Comparison of ENCODE assay signal across 1 cellular context in the genomic region with DNA sequence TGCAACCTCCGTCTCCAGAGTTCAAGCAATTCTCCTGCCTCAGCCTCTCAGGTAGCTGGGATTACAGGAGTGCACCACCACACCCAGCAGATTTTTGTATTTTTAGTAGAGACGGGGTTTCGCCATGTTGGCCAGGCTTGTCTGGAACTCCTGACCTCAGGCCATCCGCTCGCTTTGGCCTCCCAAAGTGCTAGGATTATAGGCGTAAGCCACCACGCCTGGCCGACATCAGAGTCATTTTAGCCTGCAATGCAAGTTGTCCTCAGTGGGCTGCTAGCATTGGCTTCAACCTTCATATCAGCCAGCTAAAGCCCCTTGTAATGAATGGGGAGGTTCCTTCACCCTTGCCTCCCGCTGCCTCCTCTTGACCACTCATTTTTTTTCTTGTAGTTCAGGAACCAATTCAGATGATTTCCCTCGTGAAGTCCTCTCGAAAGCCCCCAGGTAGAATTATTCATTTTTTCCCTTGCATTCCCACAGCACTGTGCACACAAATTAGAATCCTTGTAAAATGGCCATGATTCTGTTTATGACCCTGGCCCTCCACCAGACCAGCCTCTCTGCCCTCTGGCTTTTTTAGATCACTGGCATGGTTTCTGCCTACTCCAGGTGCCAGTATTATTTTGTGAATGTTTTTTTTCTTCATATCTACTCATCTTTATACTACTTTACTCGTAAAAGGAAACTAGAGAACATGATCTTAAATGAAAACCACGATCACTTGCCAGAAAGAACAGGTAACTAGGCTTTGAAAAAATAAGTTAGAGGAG.
TF ChIP-seq lines count a peak whose summit lies in the region.

No MANE protein-coding gene starts in this region.

TF ChIP-seq in HepG2, 621 proteins besides CTCF, POLR2A, EP300 and RAD21:
- TF ChIP-seq PREB (CRISPR knock-in tag; IDR thresholded peaks at IDR 0.05) (no peak), ZNF136 (CRISPR knock-in tag; IDR thresholded peaks at IDR 0.05; ENCODE audit: low read depth) (no peak), ZNF746 (CRISPR knock-in tag; IDR thresholded peaks at IDR 0.05) (no peak), EHMT2 (IDR thresholded peaks at IDR 0.05; ENCODE audit: borderline replicate concordance, low read depth, low read length) (no peak), ZNF839 (CRISPR knock-in tag; IDR thresholded peaks at IDR 0.05; ENCODE audit: borderline replicate concordance) (no peak), ZHX1 (CRISPR knock-in tag; IDR thresholded peaks at IDR 0.05; ENCODE audit: low read depth) (no peak), POLR2G (IDR thresholded peaks at IDR 0.05; ENCODE audit: low read depth, low read length) (no peak)
